ENCODE assay signal across 8 cellular contexts in genomic region chr15:40307421-40308165, GRCh38. TPM values are rescaled to one million over a fixed set of nuclear protein-coding genes. Genes with fewer than 3 reads are reported as not detected.
DNase-seq lines count a peak whose midpoint lies in the region; ATAC-seq lines count a peak whose summit lies in the region.

Gene PLCB2, minus strand, starts transcription at chr15:40307935. Its CDS starts 263 bp downstream, at chr15:40307672.

- H3K9me3 ChIP-seq in SJSA1 (replicated peaks): no peaks in the 10 kb centered on the region

- H3K27me3 ChIP-seq in SJSA1 (replicated peaks): no peaks in the 10 kb centered on the region

- H3K4me1 ChIP-seq in SJSA1 (replicated peaks): peaks cover 55% of the 10 kb centered on the region

- peak within 1 kb of the TSS; percentile 35 for H3K4me3 ChIP-seq in SJSA1

- peak within 1 kb of the TSS; percentile 96 for H3K27ac ChIP-seq in SJSA1

- ATAC-seq in GM18502 (IDR thresholded peaks at IDR 0.05; ENCODE audit: poor library complexity, unreplicated experiment) (peak; percentile 71), HG02938 (IDR thresholded peaks at IDR 0.05; ENCODE audit: unreplicated experiment) (peak; percentile 47)

- DNase-seq in SJSA1 (ENCODE audit: low read depth in 1 of 2, low spot score in 2 of 2): peak; percentile 94 to 97
- peak; percentile 66 for DNase-seq in activated gamma-delta T cell treated with Interleukin-2 at 50 U/mL for 16 hours
- DNase-seq in iPS-NIHi7 (ENCODE audit: extremely low spot score): peak; percentile 57
- peak; percentile 49 to 51 for DNase-seq in stimulated activated CD4-positive, alpha-beta T cell treated with anti-CD3 and anti-CD28 coated beads, Interleukin-4, amount 100 ng/mL, for 48 hours (ENCODE audit: low read depth in 2 of 2)
- no peak for DNase-seq in DMS79 (lab: John Stamatoyannopoulos, UW)
- no peak for DNase-seq in NCI-H1048 (lab: John Stamatoyannopoulos, UW)

- peaks cover 31% of the 10 kb centered on the region for H3K36me3 ChIP-seq in SJSA1

RNA-seq across cellular contexts. Expression of gene PLCB2, which starts in this region (rescaled TPM):
- 34.8 and 61.9 TPM in 2 replicates for total RNA-seq in SJSA1 (2014; rRNA removed; shearing (Covaris generic))

Comparison
In these comparisons a context has a peak if more than half of its experiments do, and no peak if none do; other contexts are left out.
1. DNase-seq: peak in SJSA1 (2 of 2), activated gamma-delta T cell treated with Interleukin-2 at 50 U/mL for 16 hours (single experiment), iPS-NIHi7 (single experiment) and stimulated activated CD4-positive, alpha-beta T cell treated with anti-CD3 and anti-CD28 coated beads, Interleukin-4, amount 100 ng/mL, for 48 hours (2 of 2); none in DMS79 (single experiment) and NCI-H1048 (single experiment).